Comparison of ENCODE assay signal across 8 cellular contexts in the genomic region with DNA sequence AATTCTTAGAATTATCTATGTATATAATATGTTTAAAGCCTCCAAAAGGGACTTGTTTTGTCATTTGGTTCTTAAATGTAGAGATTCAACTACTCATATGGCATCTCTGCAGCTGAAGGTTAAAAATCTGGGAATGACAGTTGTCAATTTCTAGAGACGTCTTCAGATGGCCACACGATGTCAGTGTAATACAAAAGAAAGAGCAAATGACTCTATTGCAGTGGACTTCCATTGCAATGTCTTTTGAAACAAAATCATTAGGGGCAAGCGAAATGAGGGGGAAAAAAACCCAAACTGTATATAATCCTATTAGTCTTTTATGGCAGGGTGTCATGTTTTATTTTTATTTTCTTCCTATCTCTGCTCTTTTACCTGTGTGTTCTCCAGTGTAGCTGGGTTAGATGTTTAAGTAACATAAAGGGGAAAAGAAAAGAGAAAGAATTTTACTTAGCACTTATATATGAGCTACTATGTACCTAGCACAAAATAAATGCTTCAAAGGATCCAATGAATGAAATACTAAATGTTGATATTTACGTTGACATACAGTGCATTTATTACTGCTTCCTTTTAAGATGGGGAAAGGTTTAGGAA. TPM values are rescaled to one million over a fixed set of nuclear protein-coding genes. Genes with fewer than 3 reads are reported as not detected.
DNase-seq lines count a peak whose midpoint lies in the region; ATAC-seq, FAIRE-seq and TF ChIP-seq lines count a peak whose summit lies in the region.

No MANE protein-coding gene starts in this region.

- H3K4me3 ChIP-seq in LNCaP clone FGC (ENCODE audit: low read depth, low read length) = no peak overlapping the region
- H3K4me3 ChIP-seq in adrenal gland = no peak overlapping the region
- H3K4me3 ChIP-seq in keratinocyte (ENCODE audit: control insufficient read depth in 2 of 3, extremely low read depth in 1 of 3, insufficient read depth in 2 of 3, low read depth in 1 of 3, low read length in 3 of 3) = no peak overlapping the region

- H2AFZ ChIP-seq in keratinocyte (ENCODE audit: control insufficient read depth, low read length) = no peak overlapping the region

- H3K27me3 ChIP-seq in adrenal gland (no peaks in the 10 kb centered on the region), keratinocyte (ENCODE audit: control insufficient read depth, extremely low read depth, insufficient read depth, low read length) (no peaks in the 10 kb centered on the region)

- H3K27ac ChIP-seq in adrenal gland (no peak overlapping the region), keratinocyte (ENCODE audit: control insufficient read depth, insufficient read depth, low read length) (no peak overlapping the region)

- no peak overlapping the region for H3K4me2 ChIP-seq in keratinocyte (ENCODE audit: control insufficient read depth, extremely low read depth, insufficient read depth, low read depth, low read length)

- no peak overlapping the region for H3K9ac ChIP-seq in keratinocyte (ENCODE audit: control insufficient read depth, extremely low read depth, insufficient read depth, low read length)

- ATAC-seq in GM18873 (IDR thresholded peaks at IDR 0.05; ENCODE audit: low FRiP score, unreplicated experiment) = no peak

- intact Hi-C loops in adrenal gland (cut with DNase I) = no loop called here

- FAIRE-seq in D721Med (lab: Jason Lieb, UNC) = no peak
- no peak for FAIRE-seq in keratinocyte (lab: Jason Lieb, UNC)

- TF ChIP-seq CTCF in D721Med (IDR thresholded peaks at IDR 0.05; ENCODE audit: insufficient read depth, missing control alignments) (peak; percentile 43), LNCaP clone FGC (IDR thresholded peaks at IDR 0.05; ENCODE audit: control insufficient read depth, extremely low read depth, insufficient read depth) (peak; percentile 71), adrenal gland (IDR thresholded peaks at IDR 0.05) (peak; percentile 12 to 52 (median 34)), keratinocyte (optimal IDR thresholded peaks at IDR 0.05 in 1 of 3, IDR thresholded peaks at IDR 0.05 in 1 of 3, conservative IDR thresholded peaks at IDR 0.05 in 1 of 3; ENCODE audit: extremely low read depth in 1 of 3, insufficient read depth in 2 of 3, low read length in 3 of 3) (peak; percentile 26 to 54 (median 39))

- H3K36me3 ChIP-seq in adrenal gland (replicated peaks in 1 of 2) = no peaks in the 10 kb centered on the region
- no peaks in the 10 kb centered on the region for H3K36me3 ChIP-seq in keratinocyte (ENCODE audit: control insufficient read depth in 2 of 2, extremely low read depth in 1 of 2, insufficient read depth in 2 of 2, low read length in 2 of 2)

- WGBS in adrenal gland, 4 donors = 15 to 25% (median 19%) methylated on average over 4 of the region's 4 CpGs

- H3K9me3 ChIP-seq in adrenal gland (replicated peaks in 1 of 3) (no peaks in the 10 kb centered on the region), keratinocyte (ENCODE audit: control insufficient read depth, low read depth, low read length) (peaks cover 4% of the 10 kb centered on the region)

- H4K20me1 ChIP-seq in keratinocyte (ENCODE audit: control insufficient read depth, extremely low read depth, insufficient read depth, low read length) = no peaks in the 10 kb centered on the region

- TF ChIP-seq POLR2A in adrenal gland (IDR thresholded peaks at IDR 0.05) = no peak

- H3K79me2 ChIP-seq in keratinocyte (ENCODE audit: control insufficient read depth, insufficient read depth, low read length) = no peaks in the 10 kb centered on the region

- no peaks in the 10 kb centered on the region for H3K4me1 ChIP-seq in adrenal gland (replicated peaks in 1 of 2)
- peaks cover 7% of the 10 kb centered on the region for H3K4me1 ChIP-seq in keratinocyte (ENCODE audit: control insufficient read depth, extremely low read depth, insufficient read depth, low read length)

- H3K9me1 ChIP-seq in keratinocyte (ENCODE audit: control insufficient read depth, extremely low read depth, insufficient read depth, low read length) = no peaks in the 10 kb centered on the region

- no peak for DNase-seq in D721Med (ENCODE audit: insufficient read length, low spot score)
- no peak for DNase-seq in LNCaP clone FGC (ENCODE audit: low read depth)
- no peak for DNase-seq in adrenal gland
- DNase-seq in keratinocyte (ENCODE audit: low read depth, low spot score) = no peak
- DNase-seq in activated CD4-positive, CD25-positive, alpha-beta regulatory T cell treated with anti-CD3 and anti-CD28 coated beads, Interleukin-2, amount 50 U/mL, for 72 hours = no peak
- no peak for DNase-seq in stimulated activated CD4-positive, alpha-beta T cell treated with anti-CD3 and anti-CD28 coated beads, Interleukin-2, amount 100 ng/mL, for 24 hours
- no peak for DNase-seq in NCI-H2029 treated with DMSO at 0.1 percent for 48 hours (lab: John Stamatoyannopoulos, UW)

- dilution Hi-C loops in keratinocyte (cut with MboI; ENCODE audit: extremely low pct_ligation_motif_present, low sequenced_read_pairs) = no loop called here

RNA-seq across cellular contexts. Expression of a gene that starts 26.2 kb away (rescaled TPM):
- total RNA-seq in adrenal gland = 100 to 1,000 TPM in 1 of 8 donors, 10 to 100 TPM in 7; 21.5 to 164 (median 70.7) TPM
- polyA plus RNA-seq in adrenal gland (10 to 100 TPM; 27.7 to 80.5 (median 29.9) TPM), keratinocyte (41.4 to 108 TPM (median 78.2 TPM) in 3 replicates)
- polyA plus RNA-seq in keratinocyte (2011; ENCODE audit: low read depth) = 18.2 TPM
- 34.1 and 43.9 TPM in 2 replicates for polyA plus RNA-seq in keratinocyte (2011; cell fraction: cytosol; rRNA removed)
- polyA plus RNA-seq in keratinocyte (2011; cell fraction: nucleus; rRNA removed) = 221 and 225 TPM in 2 replicates
- 27.5 and 97.8 TPM in 2 replicates for polyA plus RNA-seq in keratinocyte (2012; ENCODE audit: low replicate concordance)
- polyA minus RNA-seq in keratinocyte = 14.0 to 65.9 TPM (median 31.1 TPM) in 3 replicates
- polyA minus RNA-seq in keratinocyte (2011; cell fraction: cytosol; rRNA and poly(A)+ RNA removed) = 33.4 TPM
- polyA minus RNA-seq in keratinocyte (2011; cell fraction: nucleus; rRNA and poly(A)+ RNA removed) = 72.1 and 113 TPM in 2 replicates
